Comparison of ENCODE assay signal across 1 cellular context in genomic region chr5:173660481-173661280, GRCh38.
TF ChIP-seq lines count a peak whose summit lies in the region.

No MANE protein-coding gene starts in this region.

TF ChIP-seq in GM23338, 12 proteins besides CTCF, POLR2A, EP300 and RAD21 (continued from another document):
- TF ChIP-seq ZNF462 (CRISPR knock-in tag; IDR thresholded peaks at IDR 0.05) (no peak), ZNF114 (CRISPR knock-in tag; IDR thresholded peaks at IDR 0.05) (no peak), ZNF331 (CRISPR knock-in tag; IDR thresholded peaks at IDR 0.05; ENCODE audit: low read depth) (no peak), JUNB (IDR thresholded peaks at IDR 0.05; ENCODE audit: unreplicated experiment) (no peak), POLR2AphosphoS5 (IDR thresholded peaks at IDR 0.05; ENCODE audit: low read depth) (no peak), EZH2 (IDR thresholded peaks at IDR 0.05; ENCODE audit: low read depth, unreplicated experiment) (no peak), CREB1 (CRISPR knock-in tag; IDR thresholded peaks at IDR 0.05; ENCODE audit: low read depth) (no peak), EZH2phosphoT487 (IDR thresholded peaks at IDR 0.05; ENCODE audit: unreplicated experiment) (no peak), NANOG (IDR thresholded peaks at IDR 0.05; ENCODE audit: borderline replicate concordance) (no peak), STAT1 (IDR thresholded peaks at IDR 0.05; ENCODE audit: unreplicated experiment) (no peak), ETS1 (IDR thresholded peaks at IDR 0.05) (no peak)
